8 cellular contexts compared by ENCODE assay signal in the genomic region with DNA sequence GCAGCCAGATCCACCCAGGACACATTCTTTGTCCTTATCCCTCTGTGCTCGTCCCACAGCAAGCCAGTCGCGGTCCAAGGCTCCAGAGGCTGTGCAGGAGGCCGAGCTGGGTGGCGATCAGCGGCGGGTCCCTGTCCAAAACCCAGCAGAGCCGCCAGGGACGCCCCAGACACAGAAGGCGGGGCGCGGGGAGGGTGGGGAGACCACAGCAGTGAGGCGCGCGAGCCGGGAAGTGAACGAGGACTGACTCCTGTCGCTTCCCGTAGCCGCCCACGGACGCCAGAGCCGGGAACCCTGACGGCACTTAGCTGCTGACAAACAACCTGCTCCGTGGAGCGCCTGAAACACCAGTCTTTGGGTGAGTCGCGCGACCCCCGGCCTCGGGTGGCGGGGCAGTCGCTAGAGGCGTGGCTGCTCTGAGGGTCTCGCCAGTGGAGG. TPM values are rescaled to one million over a fixed set of nuclear protein-coding genes. Genes with fewer than 3 reads are reported as not detected.
DNase-seq lines count a peak whose midpoint lies in the region; ATAC-seq, FAIRE-seq and TF ChIP-seq lines count a peak whose summit lies in the region.

TSS of gene LGALS8 (plus strand) at position 279 of the 438 bp plus-strand sequence. CDS start 2,089 bp downstream, outside the sequence.

- H3K4me1 ChIP-seq in kidney (ENCODE audit: control insufficient read depth in 1 of 2, insufficient read depth in 1 of 2, low read depth in 1 of 2, low read length in 2 of 2), result peaks cover 0 to 4% of the 10 kb centered on the region in 2 donors

- peak within 1 kb of the TSS; percentile 85 to 93 for H3K9ac ChIP-seq in kidney (ENCODE audit: low read length in 2 of 2)

- H3K27me3 Mint-ChIP-seq in central memory CD8-positive, alpha-beta T cell, result no peaks in the 10 kb centered on the region

- H3K27ac ChIP-seq in kidney (ENCODE audit: low read depth in 2 of 2, low read length in 2 of 2), result peak within 1 kb of the TSS; percentile 93

- no peak for TF ChIP-seq CTCF in kidney (IDR thresholded peaks at IDR 0.05; ENCODE audit: borderline replicate concordance, extremely low read depth, insufficient read depth)

- no peak for FAIRE-seq in kidney (lab: Jason Lieb, UNC)

- no peaks in the 10 kb centered on the region for H3K9me3 ChIP-seq in kidney (ENCODE audit: control insufficient read depth in 1 of 2, low read length in 2 of 2)

- intact Hi-C loops in kidney (cut with DNase I), result no loop called here

- H3K9me3 Mint-ChIP-seq in central memory CD8-positive, alpha-beta T cell, result no peaks in the 10 kb centered on the region

- no peak for TF ChIP-seq POLR2A in GM18505 (IDR thresholded peaks at IDR 0.05; ENCODE audit: borderline replicate concordance, extremely low read depth, insufficient read depth, insufficient read length)

- H3K36me3 Mint-ChIP-seq in central memory CD8-positive, alpha-beta T cell (ENCODE audit: insufficient read depth), result peaks cover 34% of the 10 kb centered on the region

- DNase-seq in NCI-H2081 (lab: John Stamatoyannopoulos, UW) (peak; percentile 83 to 91), kidney (peak; percentile 96), NAMALWA (ENCODE audit: low spot score) (no peak)
- peak; percentile 62 to 73 for DNase-seq in central memory CD8-positive, alpha-beta T cell (ENCODE audit: low spot score in 2 of 2)
- DNase-seq in stimulated activated CD4-positive, alpha-beta T cell treated with anti-CD3 and anti-CD28 coated beads, Interleukin-15, amount 100 ng/mL, for 1 hour (ENCODE audit: low read depth in 1 of 2, low spot score in 1 of 2), result peak; percentile 68 to 81

- peak within 1 kb of the TSS; percentile 98 for H3K4me3 Mint-ChIP-seq in central memory CD8-positive, alpha-beta T cell

- peak within 1 kb of the TSS; percentile 96 to 99 for H3K4me3 ChIP-seq in kidney (ENCODE audit: low read length in 2 of 2)

- peak within 1 kb of the TSS; percentile 98 for H3K27ac Mint-ChIP-seq in central memory CD8-positive, alpha-beta T cell (ENCODE audit: low read depth)

- peak; percentile 66 for ATAC-seq in GM18505 (IDR thresholded peaks at IDR 0.05; ENCODE audit: unreplicated experiment)
- ATAC-seq in HG02852 (IDR thresholded peaks at IDR 0.05; ENCODE audit: unreplicated experiment), result peak; percentile 69
- ATAC-seq in activated CD4-positive, CD25-positive, alpha-beta regulatory T cell treated with anti-CD3 and anti-CD28 coated beads, Interleukin-2, amount 50 U/mL, for 24 hours, result peak; percentile 62 to 66
- ATAC-seq in central memory CD8-positive, alpha-beta T cell (replicated peaks; ENCODE audit: extremely low read depth, poor library complexity, severe bottlenecking), result peak; percentile 83

- peaks cover 3 to 9% of the 10 kb centered on the region in 2 donors for H3K36me3 ChIP-seq in kidney (ENCODE audit: control insufficient read depth in 1 of 2, insufficient read depth in 2 of 2, low read length in 2 of 2)

- peaks cover 18% of the 10 kb centered on the region for H3K4me1 Mint-ChIP-seq in central memory CD8-positive, alpha-beta T cell

RNA-seq across cellular contexts. Expression of gene LGALS8, which starts in this region (rescaled TPM):
- total RNA-seq in kidney, result 53.3 TPM
- 17.6 TPM for polyA plus RNA-seq in kidney (ENCODE audit: insufficient read depth, low read depth, low replicate concordance)
